In genomic region chr22:38700789-38701628, GRCh38 we compare ENCODE assay signal across 8 cellular contexts. TPM values are rescaled to one million over a fixed set of nuclear protein-coding genes. Genes with fewer than 3 reads are reported as not detected.
A peak's percentile ranks its signal among the peaks of the same experiment; 100 is the strongest.
DNase-seq lines count a peak whose midpoint lies in the region; ATAC-seq and TF ChIP-seq lines count a peak whose summit lies in the region.

TSS of gene JOSD1 (minus strand) at chr22:38700943. CDS start at chr22:38699987, 956 bp downstream.

- peaks cover 44% of the 10 kb centered on the region for H3K4me1 ChIP-seq in mammary epithelial cell (ENCODE audit: insufficient read depth, low read length)
- peaks cover 23% of the 10 kb centered on the region for H3K4me1 ChIP-seq in iPS-20b (ENCODE audit: insufficient read depth, low read length)

- dilution Hi-C loops in mammary epithelial cell (cut with HindIII; ENCODE audit: low sequenced_read_pairs), result loop anchor here (5.0 kb wide), 1 partner anchor 49 kb away; no protein-coding TSS in a partner anchor

- CTCF ChIA-PET in WTC11 (lab: Charles Lee) (no interaction called here), mammary epithelial cell (lab: Charles Lee; ENCODE audit: low non-redundant PET) (no interaction called here)

- H3K4me3 ChIP-seq in mammary epithelial cell (replicated peaks in 1 of 3; ENCODE audit: insufficient read depth in 1 of 3, low read depth in 2 of 3, low read length in 3 of 3) (peak within 1 kb of the TSS; percentile 68 to 84 (median 76)), iPS-20b (ENCODE audit: low read length) (peak within 1 kb of the TSS; percentile 84), skin epidermis (peak within 1 kb of the TSS; percentile 57 to 80 (median 74))

- peak within 1 kb of the TSS; percentile 95 for H3K27ac ChIP-seq in mammary epithelial cell (ENCODE audit: insufficient read depth, low read depth, low read length)
- no peak within 1 kb of the TSS for H3K27ac ChIP-seq in iPS-20b (ENCODE audit: low read length)
- H3K27ac ChIP-seq in skin epidermis, result peak within 1 kb of the TSS; percentile 92 to 100 (median 95)

- H3K27me3 ChIP-seq in mammary epithelial cell (ENCODE audit: insufficient read depth, low read length) (no peaks in the 10 kb centered on the region), iPS-20b (ENCODE audit: insufficient read depth, low read length) (peaks cover 5% of the 10 kb centered on the region; the same call in 1 of the 2 replicates)

- peak within 1 kb of the TSS; percentile 79 for H2AFZ ChIP-seq in mammary epithelial cell (ENCODE audit: low read depth, low read length)

- H3K36me3 Mint-ChIP-seq in WTC11, result peaks cover 8% of the 10 kb centered on the region; the same call in 1 of the 2 replicates

- in situ Hi-C loops in mammary epithelial cell (cut with MboI; ENCODE audit: low sequenced_read_pairs in 2 of 2), result no loop called here

- H3K4me3 Mint-ChIP-seq in WTC11, result peak within 1 kb of the TSS; percentile 96

- peaks cover 48% of the 10 kb centered on the region for H3K79me2 ChIP-seq in mammary epithelial cell (ENCODE audit: insufficient read depth, low read length)

- ATAC-seq in HG03103 (IDR thresholded peaks at IDR 0.05; ENCODE audit: low read depth, unreplicated experiment) (peak; percentile 31), WTC11 (peak; percentile 6)

- POLR2A ChIA-PET in WTC11 (lab: Charles Lee), result no interaction called here

- 2% methylated on average over 40 of the region's 94 CpGs for WGBS in mammary epithelial cell (ENCODE audit: low coverage, missing lambda C conversion rate)

- H3K36me3 ChIP-seq in mammary epithelial cell (ENCODE audit: insufficient read depth, low read length), result no peaks in the 10 kb centered on the region
- H3K36me3 ChIP-seq in iPS-20b (ENCODE audit: insufficient read depth, low read depth, low read length), result peaks cover 4% of the 10 kb centered on the region; the same call in 1 of the 2 replicates

- peak within 1 kb of the TSS; percentile 97 for H3K4me2 ChIP-seq in mammary epithelial cell (ENCODE audit: insufficient read depth, low read depth, low read length)

- DNase-seq in SIG-M5 treated with dmso at 0.1 percent for 504 hours (lab: John Stamatoyannopoulos, UW; ENCODE audit: unreplicated experiment) (peak; percentile 74), SIG-M5 (lab: John Stamatoyannopoulos, UW) (no peak), NCI-H2227 (lab: John Stamatoyannopoulos, UW; ENCODE audit: unreplicated experiment) (peak; percentile 96), WTC11 (ENCODE audit: low spot score) (peak; percentile 95), mammary epithelial cell (peak; percentile 96)

- H3K9me3 Mint-ChIP-seq in WTC11, result no peaks in the 10 kb centered on the region

- peak within 1 kb of the TSS; percentile 95 for H3K9ac ChIP-seq in mammary epithelial cell (ENCODE audit: insufficient read depth, low read length)
- peak within 1 kb of the TSS; percentile 86 for H3K9ac ChIP-seq in iPS-20b (ENCODE audit: low read depth, low read length)

- TF ChIP-seq CTCF in WTC11 (IDR thresholded peaks at IDR 0.05) (no peak), mammary epithelial cell (conservative IDR thresholded peaks at IDR 0.05 in 1 of 2, IDR thresholded peaks at IDR 0.05 in 1 of 2; ENCODE audit: extremely low read depth in 1 of 2, insufficient read depth in 1 of 2, low read depth in 1 of 2, low read length in 2 of 2) (no peak)

- no peaks in the 10 kb centered on the region for H4K20me1 ChIP-seq in mammary epithelial cell (ENCODE audit: insufficient read depth, low read length)

- H3K27ac Mint-ChIP-seq in WTC11, result peak within 1 kb of the TSS; percentile 100

- H3K27me3 Mint-ChIP-seq in WTC11 (ENCODE audit: low read depth), result no peaks in the 10 kb centered on the region; the same call in 1 of the 2 replicates

- intact Hi-C loops in mammary epithelial cell (cut with micrococcal nuclease), result loop anchor here (1.0 kb wide), 2 partner anchors 20 to 45 kb away; partner anchors contain the start of genes CBY1, FAM227A and TOMM22

- H3K4me1 Mint-ChIP-seq in WTC11, result peaks cover 56% of the 10 kb centered on the region

- H3K9me3 ChIP-seq in mammary epithelial cell (replicated peaks; ENCODE audit: insufficient read depth, low read length) (no peaks in the 10 kb centered on the region), iPS-20b (ENCODE audit: insufficient read depth, low read depth, low read length) (no peaks in the 10 kb centered on the region)

- BruUV-seq in mammary epithelial cell (replicated peaks; lab: Mats Ljungman, UMichigan), result TSS peak; percentile 77

TF ChIP-seq in WTC11, 78 proteins besides CTCF, POLR2A, EP300 and RAD21 (continues in another document):
- TF ChIP-seq MXD4 (CRISPR knock-in tag; IDR thresholded peaks at IDR 0.05; ENCODE audit: borderline replicate concordance), result no peak
- TF ChIP-seq TCF7 (CRISPR knock-in tag; IDR thresholded peaks at IDR 0.05; ENCODE audit: low read depth), result peak; percentile 59; the same call in 1 of the 2 replicates
- 0 out of 2 replicates have a peak, but pooled peaks have one; percentile 26 for TF ChIP-seq NFYB (CRISPR knock-in tag; conservative IDR thresholded peaks at IDR 0.05; ENCODE audit: low read depth)
- no peak for TF ChIP-seq SOX15 (CRISPR knock-in tag; IDR thresholded peaks at IDR 0.05)
- TF ChIP-seq ZNF671 (CRISPR knock-in tag; IDR thresholded peaks at IDR 0.05), result no peak
- peak; percentile 95; the same call in 1 of the 2 replicates for TF ChIP-seq E2F5 (CRISPR knock-in tag; IDR thresholded peaks at IDR 0.05)
- TF ChIP-seq IRF2 (CRISPR knock-in tag; IDR thresholded peaks at IDR 0.05; ENCODE audit: borderline replicate concordance, low read depth), result 0 out of 2 replicates have a peak, but pooled peaks have one; percentile 70
- TF ChIP-seq NFE2L1 (CRISPR knock-in tag; IDR thresholded peaks at IDR 0.05), result peak; percentile 57; the same call in 1 of the 2 replicates
- TF ChIP-seq ETV6 (CRISPR knock-in tag; IDR thresholded peaks at IDR 0.05), result peak; percentile 87
- TF ChIP-seq MLX (CRISPR knock-in tag; IDR thresholded peaks at IDR 0.05), result no peak
- TF ChIP-seq USF2 (CRISPR knock-in tag; IDR thresholded peaks at IDR 0.05), result peak; percentile 87
- TF ChIP-seq TP53 (CRISPR knock-in tag; IDR thresholded peaks at IDR 0.05), result peak; percentile 82; the same call in 1 of the 2 replicates
- TF ChIP-seq GTF2I (CRISPR knock-in tag; conservative IDR thresholded peaks at IDR 0.05), result no peak
- no peak for TF ChIP-seq IRF1 (CRISPR knock-in tag; IDR thresholded peaks at IDR 0.05)
- TF ChIP-seq TEAD4 (CRISPR knock-in tag; IDR thresholded peaks at IDR 0.05), result no peak
- TF ChIP-seq ZBTB21 (CRISPR knock-in tag; IDR thresholded peaks at IDR 0.05; ENCODE audit: borderline replicate concordance), result peak; percentile 100
- no peak for TF ChIP-seq SMAD4 (CRISPR knock-in tag; IDR thresholded peaks at IDR 0.05)
- no peak for TF ChIP-seq ATF6 (CRISPR knock-in tag; IDR thresholded peaks at IDR 0.05)
- no peak for TF ChIP-seq OVOL2 (CRISPR knock-in tag; IDR thresholded peaks at IDR 0.05; ENCODE audit: borderline replicate concordance)

RNA-seq across cellular contexts. Expression of gene JOSD1, which starts in this region (rescaled TPM):
- total RNA-seq in WTC11 (2021), result 22.2 to 26.2 TPM (median 24.5 TPM) in 3 replicates
- 10 to 100 TPM; 51.5 to 64.5 TPM for total RNA-seq in mammary epithelial cell
- 42.8 TPM for polyA plus RNA-seq in mammary epithelial cell
- polyA minus RNA-seq in mammary epithelial cell, result 68.6 TPM
